ENCODE assay signal across 21 cellular contexts in genomic region chr1:10950316-10951172, GRCh38.
A peak's percentile ranks its signal among the peaks of the same experiment; 100 is the strongest.
DNase-seq lines count a peak whose midpoint lies in the region; ATAC-seq and TF ChIP-seq lines count a peak whose summit lies in the region.
"Had no signal": no experiment of that assay in that cellular context is flagged by ENCODE, and none has a peak within 500 bp of the region (broad histone marks: within the 10 kb centered on the region; RNA-seq: fewer than 3 reads in every experiment).

No MANE protein-coding gene starts in this region.

- H3K4me1 Mint-ChIP-seq in T-helper 2 cell treated with Interferon-gamma antibody and Interleukin-4, amounts not matched to agents 5 μg/mL and 100 μg/mL, for 36 hours (ENCODE audit: low read depth), result no peaks in the 10 kb centered on the region

- DNase-seq in left ventricle myocardium superior (no peak), heart right ventricle (no peak), RPMI8226 (peak; percentile 90), glomerular visceral epithelial cell (ENCODE audit: extremely low spot score) (peak; percentile 17), NCI-H510A treated with DMSO at 0.1 percent for 48 hours (lab: John Stamatoyannopoulos, UW) (no peak), OCI-M1 (lab: John Stamatoyannopoulos, UW) (no peak)
- DNase-seq in T-helper 2 cell treated with Interferon-gamma antibody and Interleukin-4, amounts not matched to agents 5 μg/mL and 100 μg/mL, for 36 hours (ENCODE audit: low spot score), result no peak
- DNase-seq: CD8-positive, alpha-beta T cell; DMS79 treated with DMSO at 0.1 percent for 48 hours; H9; IMR-90; NCI-H1048; NCI-H1436 treated with DMSO at 0.1 percent for 48 hours; NCI-H2029 treated with DMSO at 0.1 percent for 48 hours; NCI-H2171; NCI-H446; NCI-H69; Peyer's patch had no signal

- no peaks in the 10 kb centered on the region for H3K36me3 ChIP-seq in heart right ventricle
- H3K36me3 ChIP-seq: Peyer's patch had no signal

- H3K9me3 ChIP-seq in heart right ventricle, result peaks cover 0 to 21% (median 10%) of the 10 kb centered on the region in 11 donors

- no peak overlapping the region for H3K27ac ChIP-seq in heart right ventricle
- H3K27ac ChIP-seq: BLaER1 treated with 17β-estradiol and CSF1 and Interleukin-3, amounts not matched to agents 10 nM and 100 nM; HL-60; Peyer's patch had no signal

- H3K4me3 Mint-ChIP-seq in T-helper 2 cell treated with Interferon-gamma antibody and Interleukin-4, amounts not matched to agents 5 μg/mL and 100 μg/mL, for 36 hours, result no peak overlapping the region
- H3K4me3 Mint-ChIP-seq: CD8-positive, alpha-beta T cell; H9 had no signal

- H3K9me3 Mint-ChIP-seq in T-helper 2 cell treated with Interferon-gamma antibody and Interleukin-4, amounts not matched to agents 5 μg/mL and 100 μg/mL, for 36 hours, result no peaks in the 10 kb centered on the region
- H3K9me3 Mint-ChIP-seq: CD8-positive, alpha-beta T cell; H9 had no signal

- no peak overlapping the region for H3K4me3 ChIP-seq in heart right ventricle
- H3K4me3 ChIP-seq: BLaER1 treated with 17β-estradiol and CSF1 and Interleukin-3, amounts not matched to agents 10 nM and 100 nM; Peyer's patch had no signal

- intact Hi-C loops in left ventricle myocardium superior (cut with micrococcal nuclease) (no loop called here), heart right ventricle (cut with DNase I) (loop anchor here in 1 of 10 donors (10.0 kb wide), 1 partner anchor 446 kb away; no protein-coding TSS in a partner anchor)

- no peak overlapping the region for H3K27ac Mint-ChIP-seq in T-helper 2 cell treated with Interferon-gamma antibody and Interleukin-4, amounts not matched to agents 5 μg/mL and 100 μg/mL, for 36 hours
- H3K27ac Mint-ChIP-seq: CD8-positive, alpha-beta T cell had no signal

- H3K4me1 ChIP-seq in heart right ventricle, result peaks cover 0 to 11% (median 0%) of the 10 kb centered on the region in 9 donors
- H3K4me1 ChIP-seq: Peyer's patch had no signal

- ATAC-seq in left ventricle myocardium superior (peak; percentile 41), heart right ventricle (no peak)
- ATAC-seq: CD8-positive, alpha-beta T cell; Right ventricle myocardium inferior had no signal

- no peak for TF ChIP-seq CTCF in heart right ventricle (IDR thresholded peaks at IDR 0.05)

- 75 to 78% methylated on average over 17 of the region's 17 CpGs for WGBS in heart right ventricle, 2 donors

- H3K27me3 ChIP-seq in heart right ventricle, result no peaks in the 10 kb centered on the region
- H3K27me3 ChIP-seq: Peyer's patch had no signal

- H3K27me3 Mint-ChIP-seq in T-helper 2 cell treated with Interferon-gamma antibody and Interleukin-4, amounts not matched to agents 5 μg/mL and 100 μg/mL, for 36 hours (ENCODE audit: low read depth), result peaks cover 15% of the 10 kb centered on the region

- no peaks in the 10 kb centered on the region for H3K36me3 Mint-ChIP-seq in T-helper 2 cell treated with Interferon-gamma antibody and Interleukin-4, amounts not matched to agents 5 μg/mL and 100 μg/mL, for 36 hours (ENCODE audit: low read depth)
- H3K36me3 Mint-ChIP-seq: CD8-positive, alpha-beta T cell had no signal

Comparison
In these comparisons a context has a peak if more than half of its experiments do, and no peak if none do; other contexts are left out.
1. DNase-seq: peak in RPMI8226 (single experiment) and glomerular visceral epithelial cell (single experiment); none in left ventricle myocardium superior (single experiment), heart right ventricle (0 of 2), NCI-H510A treated with DMSO at 0.1 percent for 48 hours (single experiment), OCI-M1 (single experiment) and T-helper 2 cell treated with Interferon-gamma antibody and Interleukin-4, amounts not matched to agents 5 μg/mL and 100 μg/mL, for 36 hours (single experiment).